Comparison of ENCODE assay signal across 33 cellular contexts in genomic region chr20:20228351-20228750, GRCh38.
"Had no signal": no experiment of that assay in that cellular context is flagged by ENCODE, and none has a peak within 500 bp of the region (broad histone marks: within the 10 kb centered on the region; RNA-seq: fewer than 3 reads in every experiment).

No MANE protein-coding gene starts in this region.

- H3K4me1 ChIP-seq: esophagus squamous epithelium had no signal

- DNase-seq: activated B cell treated with CpG ODN at 0.5 μM for 24 hours; activated CD4-positive, alpha-beta memory T cell treated with anti-CD3 and anti-CD28 coated beads for 36 hours; activated CD4-positive, alpha-beta T cell treated with anti-CD3 and anti-CD28 coated beads, Interleukin-2, amount 10 ng/mL, durations not matched to agents 24 days and 14 days; activated CD8-positive, alpha-beta memory T cell treated with anti-CD3 and anti-CD28 coated beads, Interleukin-2, amount 10 ng/mL, durations not matched to agents 7 days and 5 days; activated CD8-positive, alpha-beta memory T cell treated with anti-CD3 and anti-CD28 coated beads, Interleukin-2, amount 50 U/mL, for 4 hours; activated CD8-positive, alpha-beta T cell treated with anti-CD3 and anti-CD28 coated beads, Interleukin-2, amount 10 ng/mL, durations not matched to agents 7 days and 5 days; activated effector memory CD4-positive, alpha-beta T cell treated with Interleukin-2 at 50 U/mL for 16 hours; activated gamma-delta T cell treated with Interleukin-2 at 50 U/mL for 16 hours; activated naive CD4-positive, alpha-beta T cell treated with anti-CD3 and anti-CD28 coated beads, Interleukin-2, amount 50 U/mL, for 16 hours; activated naive CD4-positive, alpha-beta T cell treated with Interleukin-2 at 50 U/mL for 16 hours; activated T-cell treated with anti-CD3 and anti-CD28 coated beads for 4 hours; activated T-cell treated with anti-CD3 and anti-CD28 coated beads, Interleukin-2, amount 50 U/mL, for 24 hours; activated T-cell treated with anti-CD3 and anti-CD28 coated beads, Interleukin-2, amount 50 U/mL, for 72 hours; amniotic stem cell; anterior cingulate cortex; brain microvascular endothelial cell; caudate nucleus; cortex of kidney; dermis blood vessel endothelial cell; effector CD4-positive, alpha-beta T cell; effector memory CD8-positive, alpha-beta T cell; esophagus squamous epithelium; foreskin melanocyte; glutamatergic neuron; heart left ventricle; T-helper 1 cell; T-helper 17 cell; T1000; WERI-Rb-1 had no signal

- H3K36me3 Mint-ChIP-seq: activated CD4-positive, alpha-beta memory T cell treated with anti-CD3 and anti-CD28 coated beads for 36 hours; activated CD8-positive, alpha-beta memory T cell treated with anti-CD3 and anti-CD28 coated beads, Interleukin-2, amount 10 ng/mL, durations not matched to agents 7 days and 5 days; activated naive CD8-positive, alpha-beta T cell had no signal

- H3K9me3 ChIP-seq: esophagus squamous epithelium had no signal

- H3K27ac ChIP-seq: brain microvascular endothelial cell, epithelial cell of prostate, esophagus squamous epithelium, WERI-Rb-1 had no signal

- H3K27ac Mint-ChIP-seq: activated B cell treated with CpG ODN at 0.5 μM for 24 hours; activated CD4-positive, alpha-beta memory T cell treated with anti-CD3 and anti-CD28 coated beads for 36 hours; activated CD4-positive, alpha-beta T cell treated with anti-CD3 and anti-CD28 coated beads, Interleukin-2, amount 10 ng/mL, durations not matched to agents 24 days and 14 days; activated CD8-positive, alpha-beta memory T cell treated with anti-CD3 and anti-CD28 coated beads, Interleukin-2, amount 10 ng/mL, durations not matched to agents 7 days and 5 days; activated CD8-positive, alpha-beta T cell treated with anti-CD3 and anti-CD28 coated beads, Interleukin-2, amount 10 ng/mL, durations not matched to agents 7 days and 5 days; activated naive CD8-positive, alpha-beta T cell; activated T-cell treated with anti-CD3 and anti-CD28 coated beads, Interleukin-2, amount 50 U/mL, for 24 hours; activated T-cell treated with anti-CD3 and anti-CD28 coated beads, Interleukin-2, amount 50 U/mL, for 72 hours; effector memory CD8-positive, alpha-beta T cell; T-helper 17 cell; T-helper 2 cell treated with Interferon-gamma antibody and Interleukin-4, amounts not matched to agents 5 μg/mL and 100 μg/mL, for 36 hours had no signal

- H3K4me3 Mint-ChIP-seq: activated B cell treated with CpG ODN at 0.5 μM for 24 hours; activated CD4-positive, alpha-beta memory T cell treated with anti-CD3 and anti-CD28 coated beads for 36 hours; activated CD4-positive, alpha-beta T cell treated with anti-CD3 and anti-CD28 coated beads, Interleukin-2, amount 10 ng/mL, durations not matched to agents 24 days and 14 days; activated CD8-positive, alpha-beta memory T cell treated with anti-CD3 and anti-CD28 coated beads, Interleukin-2, amount 10 ng/mL, durations not matched to agents 7 days and 5 days; activated CD8-positive, alpha-beta T cell treated with anti-CD3 and anti-CD28 coated beads, Interleukin-2, amount 10 ng/mL, durations not matched to agents 7 days and 5 days; activated naive CD8-positive, alpha-beta T cell; activated T-cell treated with anti-CD3 and anti-CD28 coated beads, Interleukin-2, amount 50 U/mL, for 24 hours; activated T-cell treated with anti-CD3 and anti-CD28 coated beads, Interleukin-2, amount 50 U/mL, for 72 hours; effector memory CD8-positive, alpha-beta T cell; T-helper 17 cell; T-helper 2 cell treated with Interferon-gamma antibody and Interleukin-4, amounts not matched to agents 5 μg/mL and 100 μg/mL, for 36 hours had no signal

- H3K9me3 Mint-ChIP-seq: activated CD4-positive, alpha-beta T cell treated with anti-CD3 and anti-CD28 coated beads, Interleukin-2, amount 10 ng/mL, durations not matched to agents 24 days and 14 days; effector memory CD8-positive, alpha-beta T cell; T-helper 2 cell treated with Interferon-gamma antibody and Interleukin-4, amounts not matched to agents 5 μg/mL and 100 μg/mL, for 36 hours had no signal

- H3K36me3 ChIP-seq: brain microvascular endothelial cell, esophagus squamous epithelium, heart left ventricle, WERI-Rb-1 had no signal

- H3K4me3 ChIP-seq: esophagus squamous epithelium, heart left ventricle had no signal

- ATAC-seq: activated CD4-positive, CD25-positive, alpha-beta regulatory T cell treated with anti-CD3 and anti-CD28 coated beads, Interleukin-2, amount 50 U/mL, for 24 hours; activated CD8-positive, alpha-beta memory T cell treated with anti-CD3 and anti-CD28 coated beads, Interleukin-2, amount 10 ng/mL, durations not matched to agents 7 days and 5 days; activated CD8-positive, alpha-beta T cell treated with anti-CD3 and anti-CD28 coated beads, Interleukin-2, amount 10 ng/mL, durations not matched to agents 7 days and 5 days; activated T-cell treated with anti-CD3 and anti-CD28 coated beads, Interleukin-2, amount 50 U/mL, for 72 hours; effector memory CD8-positive, alpha-beta T cell; heart left ventricle; T-helper 17 cell had no signal

- H3K27me3 ChIP-seq: brain microvascular endothelial cell had no signal

- H3K4me1 Mint-ChIP-seq: activated B cell treated with CpG ODN at 0.5 μM for 24 hours; activated CD4-positive, alpha-beta T cell treated with anti-CD3 and anti-CD28 coated beads, Interleukin-2, amount 10 ng/mL, durations not matched to agents 24 days and 14 days; activated CD8-positive, alpha-beta memory T cell treated with anti-CD3 and anti-CD28 coated beads, Interleukin-2, amount 10 ng/mL, durations not matched to agents 7 days and 5 days; T-helper 17 cell had no signal
